Comparison of ENCODE assay signal across 11 cellular contexts in genomic region chr12:120369476-120370342, GRCh38. TPM values are rescaled to one million over a fixed set of nuclear protein-coding genes. Genes with fewer than 3 reads are reported as not detected.
DNase-seq lines count a peak whose midpoint lies in the region; ATAC-seq and TF ChIP-seq lines count a peak whose summit lies in the region.
"Had no signal": no experiment of that assay in that cellular context is flagged by ENCODE, and none has a peak within 500 bp of the region (broad histone marks: within the 10 kb centered on the region; RNA-seq: fewer than 3 reads in every experiment).

No MANE protein-coding gene starts in this region.

- no peak overlapping the region for H2AFZ ChIP-seq in PC-9

- peaks cover 0 to 28% (median 4%) of the 10 kb centered on the region in 4 donors for H3K4me1 Mint-ChIP-seq in CD4-positive, CD25-positive, alpha-beta regulatory T cell
- H3K4me1 Mint-ChIP-seq in endodermal cell, result peaks cover 61% of the 10 kb centered on the region

- no peak for TF ChIP-seq EP300 in ovary (IDR thresholded peaks at IDR 0.05)

- H3K4me2 ChIP-seq in PC-9, result peak overlapping the region; percentile 40; the same call in 1 of the 2 replicates

- H3K36me3 ChIP-seq in CD4-positive, CD25-positive, alpha-beta regulatory T cell (ENCODE audit: control insufficient read depth, insufficient read depth, low read length), result no peaks in the 10 kb centered on the region
- no peaks in the 10 kb centered on the region for H3K36me3 ChIP-seq in PC-9 (ENCODE audit: low read depth)
- H3K36me3 ChIP-seq in endodermal cell (ENCODE audit: control insufficient read depth, insufficient read depth, low read length), result peaks cover 21% of the 10 kb centered on the region
- H3K36me3 ChIP-seq in ovary, result no peaks in the 10 kb centered on the region

- peak overlapping the region in 1 of 3 donors; percentile 18 for H3K27ac Mint-ChIP-seq in CD4-positive, CD25-positive, alpha-beta regulatory T cell
- peak overlapping the region; percentile 92 for H3K27ac Mint-ChIP-seq in endodermal cell

- no peaks in the 10 kb centered on the region for H3K9me3 ChIP-seq in CD4-positive, CD25-positive, alpha-beta regulatory T cell (ENCODE audit: control insufficient read depth in 2 of 2, low read length in 2 of 2)
- H3K9me3 ChIP-seq in PC-9 (ENCODE audit: insufficient read depth, low read depth), result no peaks in the 10 kb centered on the region
- H3K9me3 ChIP-seq in endodermal cell (ENCODE audit: control insufficient read depth, low read length), result no peaks in the 10 kb centered on the region
- no peaks in the 10 kb centered on the region for H3K9me3 ChIP-seq in ovary

- H3K79me2 ChIP-seq in PC-9 (ENCODE audit: low read depth), result no peaks in the 10 kb centered on the region

- no peaks in the 10 kb centered on the region for H4K20me1 ChIP-seq in PC-9 (ENCODE audit: insufficient read depth)

- H3K4me3 ChIP-seq in CD4-positive, CD25-positive, alpha-beta regulatory T cell (ENCODE audit: low read depth, low read length), result no peak overlapping the region
- no peak overlapping the region; the same call in 1 of the 2 replicates for H3K4me3 ChIP-seq in PC-9
- peak overlapping the region; percentile 86 for H3K4me3 ChIP-seq in endodermal cell (ENCODE audit: low read length)
- H3K4me3 ChIP-seq in ovary, result peak overlapping the region; percentile 41

- H3K36me3 Mint-ChIP-seq in CD4-positive, CD25-positive, alpha-beta regulatory T cell, result no peaks in the 10 kb centered on the region
- peaks cover 21% of the 10 kb centered on the region for H3K36me3 Mint-ChIP-seq in endodermal cell (ENCODE audit: low read depth)

- H3K27ac ChIP-seq in CD4-positive, CD25-positive, alpha-beta regulatory T cell (ENCODE audit: insufficient read depth, low read length, poor library complexity, severe bottlenecking), result no peak overlapping the region
- H3K27ac ChIP-seq in PC-9 (no peak overlapping the region), endodermal cell (ENCODE audit: low read depth, low read length) (peak overlapping the region; percentile 51), ovary (no peak overlapping the region)

- H3K9me2 ChIP-seq in PC-9 (ENCODE audit: insufficient read depth), result no peaks in the 10 kb centered on the region

- POLR2A ChIA-PET in PC-9 (lab: Charles Lee; ENCODE audit: unreplicated experiment), result no interaction called here

- H3F3A ChIP-seq in PC-9 (ENCODE audit: insufficient read depth, low read depth), result no peaks in the 10 kb centered on the region

- peak overlapping the region; percentile 68 for H3K9ac ChIP-seq in endodermal cell (ENCODE audit: extremely low read depth, low read length, poor library complexity, severe bottlenecking)

- H3K4me3 Mint-ChIP-seq in CD4-positive, CD25-positive, alpha-beta regulatory T cell, result peak overlapping the region; percentile 49 to 84 (median 73)
- H3K4me3 Mint-ChIP-seq in endodermal cell, result peak overlapping the region; percentile 88

- DNase-seq in CD4-positive, CD25-positive, alpha-beta regulatory T cell, result no peak
- no peak for DNase-seq in PC-9
- peak; percentile 88 for DNase-seq in endodermal cell
- no peak for DNase-seq in ovary
- no peak for DNase-seq in stimulated activated CD4-positive, alpha-beta T cell treated with anti-CD3 and anti-CD28 coated beads, Interleukin-2, amount 100 ng/mL, for 24 hours
- no peak for DNase-seq in AML-193 (lab: John Stamatoyannopoulos, UW)
- DNase-seq: erythroblast, NCI-H1092 had no signal

- TF ChIP-seq POLR2A in ovary (IDR thresholded peaks at IDR 0.05), result no peak

- H3K27me3 ChIP-seq in CD4-positive, CD25-positive, alpha-beta regulatory T cell (ENCODE audit: control insufficient read depth, insufficient read depth, low read length), result peaks cover 29% of the 10 kb centered on the region
- H3K27me3 ChIP-seq in PC-9 (ENCODE audit: insufficient read depth, low read depth) (peaks cover 43% of the 10 kb centered on the region), endodermal cell (ENCODE audit: control insufficient read depth, insufficient read depth, low read length, poor library complexity, severe bottlenecking) (no peaks in the 10 kb centered on the region), ovary (no peaks in the 10 kb centered on the region)

- no TSS peak for BruUV-seq in PC-9 (replicated peaks; lab: Mats Ljungman, UMichigan)

- H3K9me3 Mint-ChIP-seq in CD4-positive, CD25-positive, alpha-beta regulatory T cell, result peaks cover 0 to 8% (median 0%) of the 10 kb centered on the region in 7 donors
- no peaks in the 10 kb centered on the region for H3K9me3 Mint-ChIP-seq in endodermal cell

- H3K4me1 ChIP-seq in CD4-positive, CD25-positive, alpha-beta regulatory T cell (ENCODE audit: control insufficient read depth, insufficient read depth, low read length, poor library complexity, severe bottlenecking), result peaks cover 12% of the 10 kb centered on the region
- H3K4me1 ChIP-seq in PC-9 (replicated peaks; ENCODE audit: insufficient read depth) (no peaks in the 10 kb centered on the region), endodermal cell (ENCODE audit: control insufficient read depth, insufficient read depth, low read length) (peaks cover 11% of the 10 kb centered on the region), ovary (ENCODE audit: insufficient read depth) (peaks cover 4% of the 10 kb centered on the region)

- CTCF ChIA-PET in PC-9 (lab: Charles Lee), result no interaction called here

- H3K27me3 Mint-ChIP-seq in CD4-positive, CD25-positive, alpha-beta regulatory T cell, result peaks cover 80% of the 10 kb centered on the region
- H3K27me3 Mint-ChIP-seq in endodermal cell (ENCODE audit: insufficient read depth), result no peaks in the 10 kb centered on the region

- WGBS in endodermal cell (ENCODE audit: insufficient coverage in 1 of 2, insufficient read length in 1 of 2), 2 experiments, result 2 to 6% methylated on average over 10 to 37 of the region's 37 CpGs
- 1 to 2% (median 1%) methylated on average over 32 to 37 of the region's 37 CpGs for WGBS in ovary, 3 donors

- intact Hi-C loops in PC-9 (cut with micrococcal nuclease; ENCODE audit: unreplicated experiment), result no loop called here
- intact Hi-C loops in ovary (cut with DNase I), result loop anchor here in 1 of 4 donors (10.0 kb wide), 1 partner anchor 45 kb away; no protein-coding TSS in a partner anchor

- no peak for TF ChIP-seq CTCF in PC-9 (conservative IDR thresholded peaks at IDR 0.05)
- no peak for TF ChIP-seq CTCF in endodermal cell (conservative IDR thresholded peaks at IDR 0.05)
- no peak for TF ChIP-seq CTCF in ovary (IDR thresholded peaks at IDR 0.05)

- no peak for ATAC-seq in CD4-positive, CD25-positive, alpha-beta regulatory T cell (ENCODE audit: low read depth in 2 of 2)
- no peak for ATAC-seq in HG03432 (IDR thresholded peaks at IDR 0.05; ENCODE audit: unreplicated experiment)
- ATAC-seq in GM21423 (IDR thresholded peaks at IDR 0.05; ENCODE audit: unreplicated experiment), result no peak

RNA-seq across cellular contexts. Expression of gene MSI1, which starts 0.7 kb away (rescaled TPM):
- total RNA-seq in CD4-positive, CD25-positive, alpha-beta regulatory T cell, result not detected
- polyA plus RNA-seq in CD4-positive, CD25-positive, alpha-beta regulatory T cell, result not detected
- total RNA-seq in PC-9 (2021) (0.95 and 1.7 TPM in 2 replicates), endodermal cell (100 to 1,000 TPM in 1 of 2 donors, 10 to 100 TPM in 1; 92.8 to 105 TPM), ovary (1 to 10 TPM in 6 of 7 donors, under 1 TPM in 1; 0.83 to 4.9 (median 2.6) TPM)
- 123 TPM for polyA plus RNA-seq in endodermal cell (2013, experiment 1 of 2)
- 104 TPM for polyA plus RNA-seq in endodermal cell (2013, experiment 2 of 2)
- polyA plus RNA-seq in ovary, result 1 to 10 TPM in 1 of 2 donors, under 1 TPM in 1; 0.92 to 1.8 TPM

RNA-seq across cellular contexts. Expression of gene PLA2G1B, which starts 42.1 kb away (rescaled TPM):
- total RNA-seq in CD4-positive, CD25-positive, alpha-beta regulatory T cell, result not detected
- under 1 TPM in 1 of 4 donors, not detected in 3; 0.44 TPM for polyA plus RNA-seq in CD4-positive, CD25-positive, alpha-beta regulatory T cell
- not detected in 2 replicates for total RNA-seq in PC-9 (2021)
- not detected for total RNA-seq in endodermal cell
- not detected for polyA plus RNA-seq in endodermal cell (2013, experiment 1 of 2)
- not detected for polyA plus RNA-seq in endodermal cell (2013, experiment 2 of 2)
- total RNA-seq in ovary, result 10 to 100 TPM in 2 of 7 donors, 1 to 10 TPM in 4, under 1 TPM in 1; 0.67 to 17.0 (median 2.9) TPM
- 1 to 10 TPM; 7.1 to 7.4 TPM for polyA plus RNA-seq in ovary
- total RNA-seq: H4 had no signal

Comparison
In these comparisons a context has a peak if more than half of its experiments do, and no peak if none do; other contexts are left out.
1. H3K4me3 ChIP-seq: peak in endodermal cell (single experiment) and ovary (single experiment); none in CD4-positive, CD25-positive, alpha-beta regulatory T cell (single experiment) and PC-9 (single experiment).
2. RNA of gene MSI1, which starts 0.7 kb away (total RNA-seq): 92.8 to 105 TPM in endodermal cell; 0.83 to 4.9 TPM in ovary, 0.95 to 1.7 TPM in PC-9 and not detected in CD4-positive, CD25-positive, alpha-beta regulatory T cell (single experiment); every median in the first group is over 10 times any median in the second.